ENCODE assay signal across 39 cellular contexts in genomic region chr13:37158481-37158880, GRCh38. TPM values are rescaled to one million over a fixed set of nuclear protein-coding genes. Genes with fewer than 3 reads are reported as not detected.
"Had no signal": no experiment of that assay in that cellular context is flagged by ENCODE, and none has a peak within 500 bp of the region (broad histone marks: within the 10 kb centered on the region; RNA-seq: fewer than 3 reads in every experiment).

No MANE protein-coding gene starts in this region.

- H3K27me3 ChIP-seq: MG63 had no signal

- H3K36me3 ChIP-seq: MG63 had no signal

- H3K4me3 ChIP-seq: MG63 had no signal

- DNase-seq: Karpas-422, Kasumi-1, MG63, MM.1S, MV-4-11, NCI-H1048, NCI-H1092, NCI-H1092 treated with DMSO at 0.1 percent for 48 hours, NCI-H1105, NCI-H1105 treated with DMSO at 0.1 percent for 48 hours, NCI-H1417, NCI-H1417 treated with DMSO at 0.1 percent for 48 hours, NCI-H1436, NCI-H1436 treated with DMSO at 0.1 percent for 48 hours, NCI-H146, NCI-H1694, NCI-H1694 treated with DMSO at 0.1 percent for 48 hours, NCI-H187, NCI-H187 treated with DMSO at 0.1 percent for 48 hours, NCI-H1930, NCI-H2029, NCI-H2029 treated with DMSO at 0.1 percent for 48 hours, NCI-H2081, NCI-H2081 treated with DMSO at 0.1 percent for 48 hours, NCI-H2107, NCI-H2171, NCI-H2171 treated with DMSO at 0.1 percent for 48 hours, NCI-H2227 treated with DMSO at 0.1 percent for 48 hours, NCI-H226, NCI-H345, NCI-H446, NCI-H446 treated with DMSO at 0.1 percent for 48 hours, NCI-H510A, NCI-H510A treated with DMSO at 0.1 percent for 48 hours, NCI-H524 had no signal

RNA-seq across cellular contexts. Expression of gene CSNK1A1L, which starts 53.0 kb away (rescaled TPM):
- total RNA-seq: LHCN-M2, M059J, MCF 10A, NCI-H460 had no signal
